8 cellular contexts compared by ENCODE assay signal in genomic region chr13:114161644-114162532, GRCh38. TPM values are rescaled to one million over a fixed set of nuclear protein-coding genes. Genes with fewer than 3 reads are reported as not detected.
A peak's percentile ranks its signal among the peaks of the same experiment; 100 is the strongest.
DNase-seq lines count a peak whose midpoint lies in the region; ATAC-seq and TF ChIP-seq lines count a peak whose summit lies in the region.

No MANE protein-coding gene starts in this region.

- H3K36me3 ChIP-seq in thoracic aorta = no peaks in the 10 kb centered on the region

- peak overlapping the region; percentile 18 for H3K4me3 ChIP-seq in Jurkat, Clone E6-1 (ENCODE audit: low read length)
- H3K4me3 ChIP-seq in thoracic aorta = peak overlapping the region; percentile 26

- H3K27me3 ChIP-seq in thoracic aorta (replicated peaks; ENCODE audit: insufficient read depth) = no peaks in the 10 kb centered on the region

- H3K27me3 Mint-ChIP-seq in activated T-helper 1 cell treated with anti-CD3 and anti-CD28 coated beads, Interleukin-12 subunit alpha, Interleukin-12 subunit beta, Interleukin-2, Interleukin-4 antibody, amounts not matched to agents 30 ng/mL and 10 ng/mL and 1 ng/mL, durations not matched to agents 14 hours and 24 hours and 36 hours (ENCODE audit: insufficient read depth) = peaks cover 11% of the 10 kb centered on the region
- peaks cover 0 to 13% (median 8%) of the 10 kb centered on the region in 3 donors for H3K27me3 Mint-ChIP-seq in immature natural killer cell (ENCODE audit: low read depth in 3 of 3)

- ATAC-seq in thoracic aorta (ENCODE audit: insufficient number of reproducible peaks, low FRiP score, low read depth) = no peak
- ATAC-seq in GM21825 (IDR thresholded peaks at IDR 0.05; ENCODE audit: unreplicated experiment) = no peak
- ATAC-seq in HG02885 (IDR thresholded peaks at IDR 0.05; ENCODE audit: poor library complexity, unreplicated experiment) = no peak
- ATAC-seq in GM19351 (IDR thresholded peaks at IDR 0.05; ENCODE audit: unreplicated experiment) = no peak

- no peaks in the 10 kb centered on the region for H3K9me3 ChIP-seq in thoracic aorta

- H3K4me1 Mint-ChIP-seq in activated T-helper 1 cell treated with anti-CD3 and anti-CD28 coated beads, Interleukin-12 subunit alpha, Interleukin-12 subunit beta, Interleukin-2, Interleukin-4 antibody, amounts not matched to agents 30 ng/mL and 10 ng/mL and 1 ng/mL, durations not matched to agents 14 hours and 24 hours and 36 hours (ENCODE audit: low read depth) = peaks cover 64% of the 10 kb centered on the region
- peaks cover 66% of the 10 kb centered on the region in 2 donors for H3K4me1 Mint-ChIP-seq in immature natural killer cell

- H3K4me1 ChIP-seq in thoracic aorta (ENCODE audit: control insufficient read depth in 1 of 2, low read depth in 2 of 2) = peaks cover 11 to 27% of the 10 kb centered on the region in 2 donors

- H3K27ac ChIP-seq in thoracic aorta = no peak overlapping the region

- no peak for TF ChIP-seq CTCF in thoracic aorta (IDR thresholded peaks at IDR 0.05)

- peaks cover 15% of the 10 kb centered on the region for H3K36me3 Mint-ChIP-seq in activated T-helper 1 cell treated with anti-CD3 and anti-CD28 coated beads, Interleukin-12 subunit alpha, Interleukin-12 subunit beta, Interleukin-2, Interleukin-4 antibody, amounts not matched to agents 30 ng/mL and 10 ng/mL and 1 ng/mL, durations not matched to agents 14 hours and 24 hours and 36 hours (ENCODE audit: low read depth)
- peaks cover 0 to 6% (median 0%) of the 10 kb centered on the region in 3 donors for H3K36me3 Mint-ChIP-seq in immature natural killer cell

- intact Hi-C loops in activated T-helper 1 cell treated with anti-CD3 and anti-CD28 coated beads, Interleukin-12 subunit alpha, Interleukin-12 subunit beta, Interleukin-2, Interleukin-4 antibody, amounts not matched to agents 30 ng/mL and 10 ng/mL and 1 ng/mL, durations not matched to agents 14 hours and 24 hours and 36 hours (cut with micrococcal nuclease) = no loop called here

- DNase-seq in A172 (ENCODE audit: low spot score) (peak; percentile 22), immature natural killer cell (peak in 1 of 3 donors; percentile 37), thoracic aorta (ENCODE audit: low spot score) (no peak)
- no peak for DNase-seq in Jurkat, Clone E6-1 (ENCODE audit: low read depth, low spot score)
- no peak for DNase-seq in activated T-helper 1 cell treated with anti-CD3 and anti-CD28 coated beads, Interleukin-12 subunit alpha, Interleukin-12 subunit beta, Interleukin-2, Interleukin-4 antibody, amounts not matched to agents 30 ng/mL and 10 ng/mL and 1 ng/mL, durations not matched to agents 14 hours and 24 hours and 36 hours (ENCODE audit: low spot score)

- peak overlapping the region; percentile 29 for H3K27ac Mint-ChIP-seq in activated T-helper 1 cell treated with anti-CD3 and anti-CD28 coated beads, Interleukin-12 subunit alpha, Interleukin-12 subunit beta, Interleukin-2, Interleukin-4 antibody, amounts not matched to agents 30 ng/mL and 10 ng/mL and 1 ng/mL, durations not matched to agents 14 hours and 24 hours and 36 hours
- peak overlapping the region; percentile 83 to 94 (median 85) for H3K27ac Mint-ChIP-seq in immature natural killer cell

- peak overlapping the region; percentile 52 for H3K4me3 Mint-ChIP-seq in activated T-helper 1 cell treated with anti-CD3 and anti-CD28 coated beads, Interleukin-12 subunit alpha, Interleukin-12 subunit beta, Interleukin-2, Interleukin-4 antibody, amounts not matched to agents 30 ng/mL and 10 ng/mL and 1 ng/mL, durations not matched to agents 14 hours and 24 hours and 36 hours
- H3K4me3 Mint-ChIP-seq in immature natural killer cell = peak overlapping the region; percentile 74 to 87 (median 83)

- H3K9me3 Mint-ChIP-seq in activated T-helper 1 cell treated with anti-CD3 and anti-CD28 coated beads, Interleukin-12 subunit alpha, Interleukin-12 subunit beta, Interleukin-2, Interleukin-4 antibody, amounts not matched to agents 30 ng/mL and 10 ng/mL and 1 ng/mL, durations not matched to agents 14 hours and 24 hours and 36 hours = peaks cover 9% of the 10 kb centered on the region
- no peaks in the 10 kb centered on the region for H3K9me3 Mint-ChIP-seq in immature natural killer cell

RNA-seq across cellular contexts. Expression of gene CFAP97D2, which starts 17.2 kb away (rescaled TPM):
- not detected in 2 replicates for total RNA-seq in A172 (2014; rRNA removed; shearing (Covaris generic))
- polyA plus RNA-seq in Jurkat, Clone E6-1 (2012; ENCODE audit: insufficient read depth, insufficient read length) = not detected
- not detected in 2 replicates for total RNA-seq in activated T-helper 1 cell treated with anti-CD3 and anti-CD28 coated beads, Interleukin-12 subunit alpha, Interleukin-12 subunit beta, Interleukin-2, Interleukin-4 antibody, amounts not matched to agents 30 ng/mL and 10 ng/mL and 1 ng/mL, durations not matched to agents 14 hours and 24 hours and 36 hours
- polyA plus RNA-seq in immature natural killer cell = 1 to 10 TPM in 1 of 3 donors, under 1 TPM in 2; 0.40 to 1.0 (median 0.44) TPM
- not detected for total RNA-seq in thoracic aorta

RNA-seq across cellular contexts. Expression of gene RASA3, which starts 29.5 kb away (rescaled TPM):
- total RNA-seq in A172 (2014; rRNA removed; shearing (Covaris generic)) = 17.8 and 21.4 TPM in 2 replicates
- 19.0 TPM for polyA plus RNA-seq in Jurkat, Clone E6-1 (2012; ENCODE audit: insufficient read depth, insufficient read length)
- 22.9 and 23.5 TPM in 2 replicates for total RNA-seq in activated T-helper 1 cell treated with anti-CD3 and anti-CD28 coated beads, Interleukin-12 subunit alpha, Interleukin-12 subunit beta, Interleukin-2, Interleukin-4 antibody, amounts not matched to agents 30 ng/mL and 10 ng/mL and 1 ng/mL, durations not matched to agents 14 hours and 24 hours and 36 hours
- polyA plus RNA-seq in immature natural killer cell = 100 to 1,000 TPM in 1 of 3 donors, 10 to 100 TPM in 2; 37.4 to 153 (median 64.8) TPM
- 10 to 100 TPM; 38.9 to 48.6 TPM for total RNA-seq in thoracic aorta
